1 cellular context compared by ENCODE assay signal in genomic region chr10:31656820-31657470, GRCh38.
TF ChIP-seq lines count a peak whose summit lies in the region.

No MANE protein-coding gene starts in this region.

TF ChIP-seq in GM23338, 12 proteins besides CTCF, POLR2A, EP300 and RAD21 (continued from another document):
- TF ChIP-seq ZNF462 (CRISPR knock-in tag; IDR thresholded peaks at IDR 0.05) (no peak), ETS1 (IDR thresholded peaks at IDR 0.05) (no peak), ZNF114 (CRISPR knock-in tag; IDR thresholded peaks at IDR 0.05) (no peak), STAT1 (IDR thresholded peaks at IDR 0.05; ENCODE audit: unreplicated experiment) (no peak), CREB1 (CRISPR knock-in tag; IDR thresholded peaks at IDR 0.05; ENCODE audit: low read depth) (no peak)
